In genomic region chr7:128739048-128739962, GRCh38 we compare ENCODE assay signal across 8 cellular contexts. TPM values are rescaled to one million over a fixed set of nuclear protein-coding genes. Genes with fewer than 3 reads are reported as not detected.
DNase-seq lines count a peak whose midpoint lies in the region; ATAC-seq and TF ChIP-seq lines count a peak whose summit lies in the region.

Gene CALU (plus strand): TSS chr7:128739359. CDS start chr7:128748584, 9,225 bp downstream.

- peak within 1 kb of the TSS; percentile 96 to 99 for H3K4me3 Mint-ChIP-seq in CD14-positive monocyte
- H3K4me3 Mint-ChIP-seq in activated CD4-positive, alpha-beta memory T cell treated with anti-CD3 and anti-CD28 coated beads for 36 hours: peak within 1 kb of the TSS; percentile 97

- H3K4me1 ChIP-seq in liver (ENCODE audit: control insufficient read depth in 4 of 4, insufficient read depth in 4 of 4, low read length in 3 of 4): peaks cover 0 to 19% (median 13%) of the 10 kb centered on the region in 4 donors

- H3K27me3 ChIP-seq in dorsolateral prefrontal cortex: no peaks in the 10 kb centered on the region
- H3K27me3 ChIP-seq in liver (ENCODE audit: control insufficient read depth in 4 of 4, insufficient read depth in 4 of 4, low read length in 3 of 4): no peaks in the 10 kb centered on the region

- DNase-seq in CD14-positive monocyte (ENCODE audit: low spot score) (peak; percentile 92), NCI-H82 (lab: John Stamatoyannopoulos, UW) (peak; percentile 98), dorsolateral prefrontal cortex (peak; percentile 92 to 98 (median 97))
- DNase-seq in activated CD4-positive, alpha-beta memory T cell treated with anti-CD3 and anti-CD28 coated beads for 36 hours: peak; percentile 97
- peak; percentile 95 for DNase-seq in stimulated activated CD4-positive, alpha-beta T cell treated with anti-CD3 and anti-CD28 coated beads, Interleukin-4, amount 100 ng/mL, for 24 hours

- peak within 1 kb of the TSS; percentile 69 to 100 (median 96) for H3K4me3 ChIP-seq in dorsolateral prefrontal cortex
- H3K4me3 ChIP-seq in liver (ENCODE audit: low read depth in 1 of 3, low read length in 3 of 3): peak within 1 kb of the TSS; percentile 89 to 100 (median 92)

- POLR2A ChIA-PET in activated CD4-positive, alpha-beta memory T cell treated with anti-CD3 and anti-CD28 coated beads for 36 hours (lab: Charles Lee): interaction anchor here (0.6 to 1.6 kb wide), 7 partner anchors 8 to 1134 kb away, joined by 3 to 5 read pairs (median 4); partner anchors contain the start of gene ATP6V1F

- TF ChIP-seq CTCF in CD14-positive monocyte (IDR thresholded peaks at IDR 0.05): no peak
- peak in 20 of 56 donors; percentile 8 to 60 (median 34) for TF ChIP-seq CTCF in dorsolateral prefrontal cortex (IDR thresholded peaks at IDR 0.05 in 54 of 56, conservative IDR thresholded peaks at IDR 0.05 in 2 of 56; ENCODE audit: low read depth in 1 of 56, partially characterized antibody in 56 of 56)
- no peak for TF ChIP-seq CTCF in liver (IDR thresholded peaks at IDR 0.05; ENCODE audit: low read depth, low read length, missing input control)

- no peaks in the 10 kb centered on the region for H3K9me3 ChIP-seq in liver (ENCODE audit: control insufficient read depth in 4 of 4, low read length in 3 of 4)

- H3K27me3 Mint-ChIP-seq in CD14-positive monocyte (ENCODE audit: low read depth in 3 of 3): peaks cover 0 to 2% (median 0%) of the 10 kb centered on the region in 3 donors
- H3K27me3 Mint-ChIP-seq in activated CD4-positive, alpha-beta memory T cell treated with anti-CD3 and anti-CD28 coated beads for 36 hours: no peaks in the 10 kb centered on the region

- CTCF ChIA-PET in activated CD4-positive, alpha-beta memory T cell treated with anti-CD3 and anti-CD28 coated beads for 36 hours (lab: Charles Lee): interaction anchor here (0.6 to 2.1 kb wide), 8 partner anchors 12 to 424 kb away, joined by 3 to 13 read pairs (median 4); partner anchors contain the start of gene CCDC136

- H3K36me3 Mint-ChIP-seq in CD14-positive monocyte: peaks cover 0 to 4% of the 10 kb centered on the region in 2 donors
- H3K36me3 Mint-ChIP-seq in activated CD4-positive, alpha-beta memory T cell treated with anti-CD3 and anti-CD28 coated beads for 36 hours: peaks cover 8% of the 10 kb centered on the region

- H3K27ac ChIP-seq in dorsolateral prefrontal cortex: peak within 1 kb of the TSS in 54 of 59 donors; percentile 16 to 90 (median 66)
- peak within 1 kb of the TSS; percentile 87 to 96 for H3K27ac ChIP-seq in liver (ENCODE audit: low read depth in 1 of 2, low read length in 2 of 2)

- peak within 1 kb of the TSS; percentile 70 to 87 for H3K9ac ChIP-seq in liver (ENCODE audit: low read depth in 1 of 2, low read length in 2 of 2)

- intact Hi-C loops in CD14-positive monocyte (cut with micrococcal nuclease): no loop called here
- intact Hi-C loops in activated CD4-positive, alpha-beta memory T cell treated with anti-CD3 and anti-CD28 coated beads for 36 hours (cut with micrococcal nuclease): loop anchor here (2.0 to 5.0 kb wide), 3 partner anchors 53 to 223 kb away; partner anchors contain the start of genes ATP6V1F and CCDC136
- intact Hi-C loops in dorsolateral prefrontal cortex (cut with DNase I): loop anchor here in 1 of 2 donors (5.0 kb wide), 1 partner anchor 133 kb away; no protein-coding TSS in a partner anchor

- ATAC-seq in GM19397 (IDR thresholded peaks at IDR 0.05; ENCODE audit: unreplicated experiment) (peak; percentile 99), HG03571 (IDR thresholded peaks at IDR 0.05; ENCODE audit: unreplicated experiment) (peak; percentile 98)

- peak within 1 kb of the TSS; percentile 93 to 96 (median 95) for H3K27ac Mint-ChIP-seq in CD14-positive monocyte
- peak within 1 kb of the TSS; percentile 90 for H3K27ac Mint-ChIP-seq in activated CD4-positive, alpha-beta memory T cell treated with anti-CD3 and anti-CD28 coated beads for 36 hours

- WGBS in liver: under 1% methylated on average over 74 of the region's 74 CpGs

- peaks cover 30% of the 10 kb centered on the region for H3K4me1 Mint-ChIP-seq in CD14-positive monocyte
- peaks cover 43% of the 10 kb centered on the region for H3K4me1 Mint-ChIP-seq in activated CD4-positive, alpha-beta memory T cell treated with anti-CD3 and anti-CD28 coated beads for 36 hours (ENCODE audit: low read depth)

- peaks cover 0 to 3% (median 0%) of the 10 kb centered on the region in 7 donors for H3K9me3 Mint-ChIP-seq in CD14-positive monocyte
- no peaks in the 10 kb centered on the region for H3K9me3 Mint-ChIP-seq in activated CD4-positive, alpha-beta memory T cell treated with anti-CD3 and anti-CD28 coated beads for 36 hours

- no peaks in the 10 kb centered on the region for H3K36me3 ChIP-seq in liver (ENCODE audit: control insufficient read depth in 4 of 4, insufficient read depth in 3 of 4, low read depth in 1 of 4, low read length in 3 of 4)

- no peak for TF ChIP-seq RAD21 in liver (IDR thresholded peaks at IDR 0.05)

TF ChIP-seq in liver, 16 proteins besides CTCF, POLR2A, EP300 and RAD21:
- TF ChIP-seq TAF1 (conservative IDR thresholded peaks at IDR 0.05): peak; percentile 35
- no peak for TF ChIP-seq JUND (IDR thresholded peaks at IDR 0.05)
- TF ChIP-seq HNF4G (IDR thresholded peaks at IDR 0.05): no peak
- no peak for TF ChIP-seq MAX (IDR thresholded peaks at IDR 0.05)
- TF ChIP-seq FOXA2 (IDR thresholded peaks at IDR 0.05): no peak
- peak; percentile 64 for TF ChIP-seq YY1 (IDR thresholded peaks at IDR 0.05)
- TF ChIP-seq GABPA (IDR thresholded peaks at IDR 0.05 in 1 of 2, conservative IDR thresholded peaks at IDR 0.05 in 1 of 2): peak; percentile 68 to 90
- TF ChIP-seq ZBTB33 (IDR thresholded peaks at IDR 0.05): peak; percentile 90
- TF ChIP-seq SP1 (IDR thresholded peaks at IDR 0.05): peak; percentile 74
- no peak for TF ChIP-seq FOXA1 (IDR thresholded peaks at IDR 0.05)
- no peak for TF ChIP-seq NR2F2 (IDR thresholded peaks at IDR 0.05)
- TF ChIP-seq REST (IDR thresholded peaks at IDR 0.05): peak; percentile 70
- TF ChIP-seq HNF4A (conservative IDR thresholded peaks at IDR 0.05): peak; percentile 31 to 33
- peak in 1 of 2 donors; percentile 30 for TF ChIP-seq RXRA (IDR thresholded peaks at IDR 0.05)

RNA-seq across cellular contexts. Expression of gene CALU, which starts in this region (rescaled TPM):
- polyA plus RNA-seq in CD14-positive monocyte: 10 to 100 TPM; 33.2 to 44.0 TPM
- total RNA-seq in activated CD4-positive, alpha-beta memory T cell treated with anti-CD3 and anti-CD28 coated beads for 36 hours: 10 to 100 TPM; 43.2 to 44.2 TPM
- total RNA-seq in dorsolateral prefrontal cortex: 10 to 100 TPM; 27.1 to 47.0 (median 35.9) TPM
- total RNA-seq in liver: 10 to 100 TPM; 41.1 to 57.9 TPM
- polyA plus RNA-seq in liver: 10 to 100 TPM; 37.1 to 43.9 TPM

Comparison
In these comparisons a context has a peak if more than half of its experiments do, and no peak if none do; other contexts are left out.
1. Peak in every context shown above with its lines: DNase-seq, ATAC-seq, H3K4me3 ChIP-seq and H3K27ac ChIP-seq.